In genomic region chr5:95471447-95471846, GRCh38 we compare ENCODE assay signal across 14 cellular contexts.
"Had no signal": no experiment of that assay in that cellular context is flagged by ENCODE, and none has a peak within 500 bp of the region (broad histone marks: within the 10 kb centered on the region; RNA-seq: fewer than 3 reads in every experiment).

No MANE protein-coding gene starts in this region.

- H3K9me3 ChIP-seq: body of pancreas, gastrocnemius medialis, ovary, thyroid gland, vagina had no signal

- H3K4me3 ChIP-seq: body of pancreas, gastrocnemius medialis, neural progenitor cell, ovary, thyroid gland, vagina had no signal

- H3K27me3 ChIP-seq: body of pancreas, gastrocnemius medialis, neural progenitor cell, ovary, thyroid gland, vagina had no signal

- H3K4me1 ChIP-seq: neural progenitor cell, thyroid gland, vagina had no signal

- ATAC-seq: activated CD4-positive, alpha-beta T cell treated with anti-CD3 and anti-CD28 coated beads for 36 hours; activated CD8-positive, alpha-beta T cell treated with anti-CD3 and anti-CD28 coated beads, Interleukin-2, amount 10 ng/mL, durations not matched to agents 7 days and 5 days; body of pancreas; effector memory CD8-positive, alpha-beta T cell; left ventricle myocardium superior had no signal

- H3K27ac ChIP-seq: body of pancreas, epithelial cell of prostate, gastrocnemius medialis, neural progenitor cell, ovary, thyroid gland, vagina, VCaP had no signal

- DNase-seq: activated CD4-positive, alpha-beta T cell treated with anti-CD3 and anti-CD28 coated beads for 36 hours; activated CD8-positive, alpha-beta T cell treated with anti-CD3 and anti-CD28 coated beads, Interleukin-2, amount 10 ng/mL, durations not matched to agents 7 days and 5 days; activated naive CD4-positive, alpha-beta T cell treated with anti-CD3 and anti-CD28 coated beads, Interleukin-2, amount 10 ng/mL, durations not matched to agents 7 days and 5 days; body of pancreas; central memory CD4-positive, alpha-beta T cell; effector memory CD8-positive, alpha-beta T cell; left ventricle myocardium superior; ovary; thyroid gland had no signal

- H3K36me3 ChIP-seq: neural progenitor cell, ovary had no signal
